Comparison of ENCODE assay signal across 5 cellular contexts in the genomic region with DNA sequence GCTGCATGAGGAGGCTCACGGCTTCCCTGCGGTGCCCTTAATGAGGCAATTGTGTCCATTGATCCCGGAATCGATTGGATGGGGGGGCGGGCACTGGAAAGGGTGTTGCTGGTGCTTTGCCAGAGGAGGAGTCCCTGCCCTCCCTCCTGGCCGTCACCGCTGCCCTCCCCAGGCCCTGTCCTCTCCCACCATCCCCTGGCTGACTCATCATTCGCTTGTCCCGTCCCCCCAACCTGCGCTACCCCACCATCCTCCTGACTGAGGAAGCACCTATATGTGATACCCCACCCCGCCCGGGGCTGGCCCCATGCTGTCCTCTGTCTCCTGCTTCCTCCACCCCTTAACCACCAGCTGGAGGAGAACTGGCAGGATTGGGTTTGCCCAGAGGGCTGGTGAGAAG. TPM values are rescaled to one million over a fixed set of nuclear protein-coding genes. Genes with fewer than 3 reads are reported as not detected.
"Had no signal": no experiment of that assay in that cellular context is flagged by ENCODE, and none has a peak within 500 bp of the region (broad histone marks: within the 10 kb centered on the region; RNA-seq: fewer than 3 reads in every experiment).

No MANE protein-coding gene starts in this region.

- DNase-seq: GM23248, GOT3, H9, HCEC 1CT, IMR-90 had no signal

- H3K9me3 Mint-ChIP-seq: H9 had no signal

- H3K4me3 Mint-ChIP-seq: H9 had no signal

- H3K4me3 ChIP-seq: GM23248 had no signal

- H3K9ac ChIP-seq: GM23248 had no signal

- H3K27ac Mint-ChIP-seq: H9 had no signal

- H3K27ac ChIP-seq: GM23248 had no signal

- H2AFZ ChIP-seq: GM23248 had no signal

RNA-seq across cellular contexts. Expression of gene EPN3, which starts 48.8 kb away (rescaled TPM):
- total RNA-seq: GM23248, IMR-90 had no signal
- polyA plus RNA-seq: GM23248 had no signal
